ENCODE assay signal across 25 cellular contexts in the genomic region with DNA sequence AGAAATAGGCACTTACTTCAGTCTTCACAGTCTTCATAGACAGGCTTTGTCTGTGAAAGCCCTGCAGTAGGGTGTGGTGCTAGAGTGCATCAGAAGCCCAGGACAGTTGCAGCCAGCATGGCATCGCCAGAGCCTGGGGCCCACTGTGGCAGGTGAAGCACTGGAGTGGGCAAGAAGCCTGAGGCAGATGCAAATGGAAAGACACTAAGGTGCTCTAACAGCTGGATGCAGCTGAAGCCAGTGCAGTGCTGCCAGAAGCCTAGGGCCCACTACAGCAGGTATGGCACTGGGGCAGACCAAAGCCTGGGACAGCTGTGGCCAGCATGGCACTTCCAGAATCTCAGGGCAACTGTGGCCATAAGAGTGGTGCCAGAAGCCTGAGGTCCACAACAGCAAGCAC.
"Had no signal": no experiment of that assay in that cellular context is flagged by ENCODE, and none has a peak within 500 bp of the region (broad histone marks: within the 10 kb centered on the region; RNA-seq: fewer than 3 reads in every experiment).

No MANE protein-coding gene starts in this region.

- H3K9me3 ChIP-seq: MG63 had no signal

- H3K4me3 ChIP-seq: MG63, SJCRH30 had no signal

- H3K4me1 ChIP-seq: SJCRH30 had no signal

- H3K27me3 ChIP-seq: MG63, SJCRH30 had no signal

- ATAC-seq: Panc1, PC-3, SK-N-SH treated with all-trans-retinoic acid at 6 μM for 48 hours had no signal

- H3K36me3 ChIP-seq: MG63, SJCRH30 had no signal

- H3K27ac ChIP-seq: RWPE1, SJCRH30 had no signal

- DNase-seq: Karpas-422; KBM-7; MG63; NCI-H1092; NCI-H1105 treated with DMSO at 0.1 percent for 48 hours; NCI-H1417 treated with DMSO at 0.1 percent for 48 hours; NCI-H146; NCI-H1694 treated with DMSO at 0.1 percent for 48 hours; NCI-H2029; NCI-H2081 treated with DMSO at 0.1 percent for 48 hours; NCI-H2171; NCI-H226; NCI-H446; NCI-H510A; NCI-H524 treated with DMSO at 0.1 percent for 48 hours; NCI-H69; NCI-H774; NK-92 treated with Interleukin-12 subunit alpha and Interleukin-12 subunit beta, amount 100 ng/mL, for 24 hours; PC-3; SHP77 treated with DMSO at 0.1 percent for 48 hours; SJCRH30; T-helper 1 cell had no signal
